Comparison of ENCODE assay signal across 13 cellular contexts in genomic region chr7:111986601-111987000, GRCh38.
"Had no signal": no experiment of that assay in that cellular context is flagged by ENCODE, and none has a peak within 500 bp of the region (broad histone marks: within the 10 kb centered on the region; RNA-seq: fewer than 3 reads in every experiment).

No MANE protein-coding gene starts in this region.

- H3K4me3 ChIP-seq: body of pancreas, pancreas, tibial artery had no signal

- H3K27me3 ChIP-seq: adrenal gland, body of pancreas, pancreas, tibial artery had no signal

- H3K27ac Mint-ChIP-seq: endodermal cell; nephron progenitor cell; stimulated activated effector memory CD8-positive, alpha-beta T cell treated with anti-CD3 and anti-CD28 coated beads, Interleukin-12 subunit alpha, Interleukin-12 subunit beta, amount 100 ng/mL, for 72 hours had no signal

- H3K4me1 ChIP-seq: body of pancreas, pancreas, tibial artery had no signal

- H3K36me3 ChIP-seq: adrenal gland, pancreas had no signal

- H3K4me3 Mint-ChIP-seq: endodermal cell; nephron progenitor cell; stimulated activated effector memory CD8-positive, alpha-beta T cell treated with anti-CD3 and anti-CD28 coated beads, Interleukin-12 subunit alpha, Interleukin-12 subunit beta, amount 100 ng/mL, for 72 hours had no signal

- DNase-seq: activated naive CD4-positive, alpha-beta T cell treated with anti-CD3 and anti-CD28 coated beads, Interleukin-2, amount 50 U/mL, for 16 hours; activated T-cell treated with anti-CD3 and anti-CD28 coated beads, Interleukin-2, amount 50 U/mL, for 1 hour; adrenal gland; body of pancreas; endodermal cell; glutamatergic neuron; mesendoderm; nephron progenitor cell; pancreas; small intestine; tibial artery had no signal

- H3K9me3 ChIP-seq: adrenal gland, body of pancreas, pancreas, tibial artery had no signal

- H3K9me3 Mint-ChIP-seq: endodermal cell, nephron progenitor cell had no signal

- H3K4me1 Mint-ChIP-seq: stimulated activated effector memory CD8-positive, alpha-beta T cell treated with anti-CD3 and anti-CD28 coated beads, Interleukin-12 subunit alpha, Interleukin-12 subunit beta, amount 100 ng/mL, for 72 hours had no signal

- ATAC-seq: body of pancreas; left lobe of liver; stimulated activated effector memory CD8-positive, alpha-beta T cell treated with anti-CD3 and anti-CD28 coated beads, Interleukin-12 subunit alpha, Interleukin-12 subunit beta, amount 100 ng/mL, for 72 hours had no signal

- H3K36me3 Mint-ChIP-seq: stimulated activated effector memory CD8-positive, alpha-beta T cell treated with anti-CD3 and anti-CD28 coated beads, Interleukin-12 subunit alpha, Interleukin-12 subunit beta, amount 100 ng/mL, for 72 hours had no signal
